ENCODE assay signal across 21 cellular contexts in the genomic region with DNA sequence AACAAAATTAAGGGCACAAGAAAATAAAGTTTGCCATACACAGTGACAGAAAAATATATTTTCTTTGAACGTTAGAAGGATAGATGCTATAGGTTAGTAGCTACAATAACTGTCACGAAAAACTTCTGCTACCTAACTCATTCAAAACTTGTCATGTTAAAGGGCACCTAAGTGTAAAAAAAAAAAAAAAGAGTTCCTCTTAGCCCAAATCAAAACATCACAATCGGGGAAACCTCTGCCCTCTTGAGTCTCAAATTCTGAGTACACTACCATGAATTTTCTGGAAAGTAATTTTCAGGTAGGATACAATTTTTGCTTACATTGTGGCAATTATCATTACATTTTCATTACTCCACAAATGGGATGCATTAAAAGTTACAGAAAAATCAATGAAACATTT. TPM values are rescaled to one million over a fixed set of nuclear protein-coding genes. Genes with fewer than 3 reads are reported as not detected.
DNase-seq lines count a peak whose midpoint lies in the region; ATAC-seq, FAIRE-seq and TF ChIP-seq lines count a peak whose summit lies in the region.
"Had no signal": no experiment of that assay in that cellular context is flagged by ENCODE, and none has a peak within 500 bp of the region (broad histone marks: within the 10 kb centered on the region; RNA-seq: fewer than 3 reads in every experiment).

No MANE protein-coding gene starts in this region.

- H3K9me3 Mint-ChIP-seq in activated T-helper 17 cell treated with anti-CD3 and anti-CD28 coated beads, Interleukin-2, amount 50 U/mL, for 72 hours: no peaks in the 10 kb centered on the region

- 52% methylated on average over 3 of the region's 3 CpGs for WGBS in A549 (ENCODE audit: missing lambda C conversion rate)
- WGBS in psoas muscle, 3 donors: 57 to 83% (median 62%) methylated on average over 3 of the region's 3 CpGs

- peaks cover 50% of the 10 kb centered on the region for H3K4me1 Mint-ChIP-seq in activated T-helper 17 cell treated with anti-CD3 and anti-CD28 coated beads, Interleukin-2, amount 50 U/mL, for 72 hours

- POLR2A ChIA-PET in A549 (lab: Yijun Ruan, JAX): no interaction called here

- peaks cover 0 to 10% of the 10 kb centered on the region in 2 donors for H3K36me3 ChIP-seq in psoas muscle (ENCODE audit: insufficient read depth in 1 of 2, low read depth in 1 of 2)
- H3K36me3 ChIP-seq: MG63 had no signal

- H3K27ac ChIP-seq in A549 (peak overlapping the region; percentile 14 to 55; a peak in 3 of 6 replicates), psoas muscle (peak overlapping the region; percentile 99)
- H3K27ac ChIP-seq: GM23248 had no signal

- no peak overlapping the region for H3K27ac Mint-ChIP-seq in activated T-helper 17 cell treated with anti-CD3 and anti-CD28 coated beads, Interleukin-2, amount 50 U/mL, for 72 hours

- no peak overlapping the region for H3K4me3 ChIP-seq in A549
- no peak overlapping the region for H3K4me3 ChIP-seq in psoas muscle
- H3K4me3 ChIP-seq: GM23248, MG63 had no signal

- peaks cover 86% of the 10 kb centered on the region for H3K4me1 ChIP-seq in A549
- peaks cover 64% of the 10 kb centered on the region for H3K4me1 ChIP-seq in psoas muscle

- TF ChIP-seq RAD21 in A549 (conservative IDR thresholded peaks at IDR 0.05 in 1 of 2, IDR thresholded peaks at IDR 0.05 in 1 of 2): no peak

- no peaks in the 10 kb centered on the region for H3K27me3 ChIP-seq in psoas muscle (ENCODE audit: insufficient read depth in 3 of 3, low read length in 2 of 3)
- H3K27me3 ChIP-seq: MG63 had no signal

- ATAC-seq in A549: no peak
- ATAC-seq in activated T-helper 17 cell treated with anti-CD3 and anti-CD28 coated beads, Interleukin-2, amount 50 U/mL, for 72 hours (replicated peaks): no peak
- ATAC-seq in psoas muscle: no peak
- no peak for ATAC-seq in HG02798 (IDR thresholded peaks at IDR 0.05; ENCODE audit: poor library complexity, unreplicated experiment)
- ATAC-seq: HCT116 had no signal

- H3K4me2 ChIP-seq in A549: peak overlapping the region; percentile 58

- CTCF ChIA-PET in A549 (lab: Yijun Ruan, JAX): no interaction called here

- FAIRE-seq in A549 (lab: Jason Lieb, UNC): no peak
- FAIRE-seq: GM12891 had no signal

- H3K27me3 Mint-ChIP-seq in activated T-helper 17 cell treated with anti-CD3 and anti-CD28 coated beads, Interleukin-2, amount 50 U/mL, for 72 hours: no peaks in the 10 kb centered on the region

- no peaks in the 10 kb centered on the region for H3K9me3 ChIP-seq in A549
- no peaks in the 10 kb centered on the region for H3K9me3 ChIP-seq in psoas muscle
- H3K9me3 ChIP-seq: MG63 had no signal

- TF ChIP-seq EP300 in A549 (IDR thresholded peaks at IDR 0.05): no peak

- intact Hi-C loops in psoas muscle (cut with DNase I): loop anchor here in 1 of 2 donors (5.0 kb wide), 1 partner anchor 423 kb away; no protein-coding TSS in a partner anchor

- TF ChIP-seq POLR2A in A549 (IDR thresholded peaks at IDR 0.05; ENCODE audit: low read length): no peak

- H3K36me3 Mint-ChIP-seq in activated T-helper 17 cell treated with anti-CD3 and anti-CD28 coated beads, Interleukin-2, amount 50 U/mL, for 72 hours (ENCODE audit: low read depth): peaks cover 91% of the 10 kb centered on the region

- TF ChIP-seq CTCF in A549 (IDR thresholded peaks at IDR 0.05) (no peak), psoas muscle (IDR thresholded peaks at IDR 0.05) (no peak)

- DNase-seq in A549 (ENCODE audit: low read depth in 1 of 2, low spot score in 1 of 2): no peak
- DNase-seq in HT-29 (ENCODE audit: low spot score): peak; percentile 16
- no peak for DNase-seq in psoas muscle
- DNase-seq in SHP77 (lab: John Stamatoyannopoulos, UW): no peak
- DNase-seq in SIG-M5 treated with dmso at 0.1 percent for 504 hours (lab: John Stamatoyannopoulos, UW; ENCODE audit: unreplicated experiment): no peak
- DNase-seq in NCI-H1417 (lab: John Stamatoyannopoulos, UW): no peak
- DNase-seq: 8988T; DMS 273 treated with DMSO at 0.1 percent for 48 hours; GDM1; GM23248; KG1; MG63; NCI-H1092 treated with DMSO at 0.1 percent for 48 hours; NCI-H1694; NCI-H2107; NK-92 treated with Interleukin-12 subunit alpha and Interleukin-12 subunit beta, amount 100 ng/mL, for 24 hours; OCI-M1 had no signal

- H3K4me3 Mint-ChIP-seq in activated T-helper 17 cell treated with anti-CD3 and anti-CD28 coated beads, Interleukin-2, amount 50 U/mL, for 72 hours: peak overlapping the region; percentile 2

TF ChIP-seq in A549, 52 proteins besides CTCF, POLR2A, EP300 and RAD21:
- no peak for TF ChIP-seq FOXS1 (CRISPR knock-in tag; IDR thresholded peaks at IDR 0.05)
- no peak for TF ChIP-seq HOXB13 (CRISPR knock-in tag; IDR thresholded peaks at IDR 0.05; ENCODE audit: low read depth)
- no peak for TF ChIP-seq NFE2L2 (conservative IDR thresholded peaks at IDR 0.05; ENCODE audit: low read length)
- TF ChIP-seq FOSL2 (IDR thresholded peaks at IDR 0.05): no peak
- TF ChIP-seq FOSL2 (CRISPR knock-in tag; IDR thresholded peaks at IDR 0.05): no peak
- no peak for TF ChIP-seq HEYL (CRISPR knock-in tag; IDR thresholded peaks at IDR 0.05)
- TF ChIP-seq, protein P1, sequence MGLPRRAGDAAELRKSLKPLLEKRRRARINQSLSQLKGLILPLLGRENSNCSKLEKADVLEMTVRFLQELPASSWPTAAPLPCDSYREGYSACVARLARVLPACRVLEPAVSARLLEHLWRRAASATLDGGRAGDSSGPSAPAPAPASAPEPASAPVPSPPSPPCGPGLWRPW (IDR thresholded peaks at IDR 0.05): no peak
- TF ChIP-seq NR3C1 (IDR thresholded peaks at IDR 0.05): no peak
- TF ChIP-seq TFCP2L1 (CRISPR knock-in tag; IDR thresholded peaks at IDR 0.05): no peak
- TF ChIP-seq KDM1A (IDR thresholded peaks at IDR 0.05; ENCODE audit: low read depth): no peak
- TF ChIP-seq JUN (IDR thresholded peaks at IDR 0.05): no peak

RNA-seq across cellular contexts. Expression of gene ATXN1, which starts 5.7 kb away (rescaled TPM):
- polyA plus RNA-seq in A549 (2011; rRNA removed) (8.3 and 10.5 TPM in 2 replicates), A549 (2017; fragmentation: RNase III; extraction: RNeasy Plus Mini Kit Qiagen cat#74134 plus additional on column Dnase treatment) (2.2 to 3.1 TPM (median 2.9 TPM) in 3 replicates), psoas muscle (1 to 10 TPM; 1.3 to 9.9 (median 5.1) TPM)
- 1.9 and 3.4 TPM in 2 replicates for polyA plus RNA-seq in A549 (2012; cell fraction: cytosol; rRNA removed)
- polyA plus RNA-seq in A549 (2012; cell fraction: nucleus; rRNA removed): 4.3 and 4.5 TPM in 2 replicates
- 22.8 and 27.3 TPM in 2 replicates for polyA minus RNA-seq in A549 (2011; rRNA and poly(A)+ RNA removed)
- 33.2 and 39.1 TPM in 2 replicates for total RNA-seq in HT-29 (2014; rRNA removed; shearing (Covaris generic))
- total RNA-seq in activated T-helper 17 cell treated with anti-CD3 and anti-CD28 coated beads, Interleukin-2, amount 50 U/mL, for 72 hours: 100 to 1,000 TPM in 1 of 2 donors, 10 to 100 TPM in 1; 41.0 to 115 TPM
- total RNA-seq in psoas muscle: 10 to 100 TPM; 21.6 to 50.9 (median 38.1) TPM
